In genomic region chr10:112373912-112374338, GRCh38 we compare ENCODE assay signal across 12 cellular contexts. TPM values are rescaled to one million over a fixed set of nuclear protein-coding genes. Genes with fewer than 3 reads are reported as not detected.
DNase-seq lines count a peak whose midpoint lies in the region; ATAC-seq, FAIRE-seq and TF ChIP-seq lines count a peak whose summit lies in the region.
"Had no signal": no experiment of that assay in that cellular context is flagged by ENCODE, and none has a peak within 500 bp of the region (broad histone marks: within the 10 kb centered on the region; RNA-seq: fewer than 3 reads in every experiment).

A gene with protein sequence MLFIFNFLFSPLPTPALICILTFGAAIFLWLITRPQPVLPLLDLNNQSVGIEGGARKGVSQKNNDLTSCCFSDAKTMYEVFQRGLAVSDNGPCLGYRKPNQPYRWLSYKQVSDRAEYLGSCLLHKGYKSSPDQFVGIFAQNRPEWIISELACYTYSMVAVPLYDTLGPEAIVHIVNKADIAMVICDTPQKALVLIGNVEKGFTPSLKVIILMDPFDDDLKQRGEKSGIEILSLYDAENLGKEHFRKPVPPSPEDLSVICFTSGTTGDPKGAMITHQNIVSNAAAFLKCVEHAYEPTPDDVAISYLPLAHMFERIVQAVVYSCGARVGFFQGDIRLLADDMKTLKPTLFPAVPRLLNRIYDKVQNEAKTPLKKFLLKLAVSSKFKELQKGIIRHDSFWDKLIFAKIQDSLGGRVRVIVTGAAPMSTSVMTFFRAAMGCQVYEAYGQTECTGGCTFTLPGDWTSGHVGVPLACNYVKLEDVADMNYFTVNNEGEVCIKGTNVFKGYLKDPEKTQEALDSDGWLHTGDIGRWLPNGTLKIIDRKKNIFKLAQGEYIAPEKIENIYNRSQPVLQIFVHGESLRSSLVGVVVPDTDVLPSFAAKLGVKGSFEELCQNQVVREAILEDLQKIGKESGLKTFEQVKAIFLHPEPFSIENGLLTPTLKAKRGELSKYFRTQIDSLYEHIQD (plus strand): TSS chr10:112374116. CDS start chr10:112394947, 20,831 bp downstream.

- POLR2A ChIA-PET in activated CD4-positive, alpha-beta memory T cell treated with anti-CD3 and anti-CD28 coated beads, Interleukin-2, amount 10 ng/mL, durations not matched to agents 7 days and 5 days (lab: Charles Lee): interaction anchor here (1.1 to 5.0 kb wide), 4 partner anchors 8 to 73 kb away, joined by 4 to 81 read pairs (median 36); partner anchors contain the start of genes VTI1A and ZDHHC6

- H3K4me1 Mint-ChIP-seq in activated CD4-positive, alpha-beta memory T cell treated with anti-CD3 and anti-CD28 coated beads, Interleukin-2, amount 10 ng/mL, durations not matched to agents 7 days and 5 days: peaks cover 44% of the 10 kb centered on the region

- ATAC-seq in left lung: peak; percentile 57

- H3K27ac Mint-ChIP-seq in activated CD4-positive, alpha-beta memory T cell treated with anti-CD3 and anti-CD28 coated beads, Interleukin-2, amount 10 ng/mL, durations not matched to agents 7 days and 5 days: peak within 1 kb of the TSS; percentile 99

- H3K9me3 ChIP-seq in left lung: no peaks in the 10 kb centered on the region
- H3K9me3 ChIP-seq in stomach: no peaks in the 10 kb centered on the region
- no peaks in the 10 kb centered on the region for H3K9me3 ChIP-seq in kidney (ENCODE audit: control insufficient read depth in 1 of 2, low read length in 2 of 2)

- no peaks in the 10 kb centered on the region for H3K27me3 ChIP-seq in left lung
- no peaks in the 10 kb centered on the region for H3K27me3 ChIP-seq in stomach
- H3K27me3 ChIP-seq: cardiac muscle cell had no signal

- intact Hi-C loops in T-helper 1 cell treated with Interleukin-12 subunit alpha and Interleukin-12 subunit beta and Interleukin-4 antibody, amounts not matched to agents 30 ng/mL and 1 ng/mL, for 36 hours (cut with micrococcal nuclease): loop anchor here (2.0 kb wide), 1 partner anchor 1455 kb away; the partner anchor contains the start of genes BBIP1 and SHOC2
- intact Hi-C loops in left lung (cut with DNase I) (no loop called here), stomach (cut with DNase I; ENCODE audit: low total_unique reads) (no loop called here), kidney (cut with DNase I) (no loop called here)

- H3K4me3 ChIP-seq in left lung (peak within 1 kb of the TSS in 1 of 2 donors; percentile 70), stomach (no peak within 1 kb of the TSS), kidney (ENCODE audit: low read length in 2 of 2) (no peak within 1 kb of the TSS)
- H3K4me3 ChIP-seq: cardiac muscle cell had no signal

- 28 to 57% (median 46%) methylated on average over 4 of the region's 4 CpGs for WGBS in stomach, 5 donors

- H3K4me3 Mint-ChIP-seq in activated CD4-positive, alpha-beta memory T cell treated with anti-CD3 and anti-CD28 coated beads, Interleukin-2, amount 10 ng/mL, durations not matched to agents 7 days and 5 days: peak within 1 kb of the TSS; percentile 100

- DNase-seq in T-helper 1 cell (no peak), left lung (no peak), stomach (no peak), kidney (no peak), SW 1271 (lab: John Stamatoyannopoulos, UW) (no peak), AG20443 (ENCODE audit: low spot score) (no peak)
- DNase-seq in activated CD4-positive, alpha-beta memory T cell treated with anti-CD3 and anti-CD28 coated beads, Interleukin-2, amount 10 ng/mL, durations not matched to agents 7 days and 5 days: no peak
- DNase-seq: NCI-H69, WERI-Rb-1 had no signal

- H3K27ac ChIP-seq in left lung (peak within 1 kb of the TSS; percentile 85 to 93), stomach (peak within 1 kb of the TSS; percentile 85 to 91 (median 87)), kidney (ENCODE audit: low read depth in 2 of 2, low read length in 2 of 2) (no peak within 1 kb of the TSS)
- H3K27ac ChIP-seq: 22Rv1, cardiac muscle cell, WERI-Rb-1 had no signal

- H3K9me3 Mint-ChIP-seq in activated CD4-positive, alpha-beta memory T cell treated with anti-CD3 and anti-CD28 coated beads, Interleukin-2, amount 10 ng/mL, durations not matched to agents 7 days and 5 days: peaks cover 4% of the 10 kb centered on the region

- FAIRE-seq in kidney (lab: Jason Lieb, UNC): no peak

- TF ChIP-seq CTCF in left lung (IDR thresholded peaks at IDR 0.05) (no peak), stomach (IDR thresholded peaks at IDR 0.05) (no peak), kidney (IDR thresholded peaks at IDR 0.05; ENCODE audit: borderline replicate concordance, extremely low read depth, insufficient read depth) (no peak)

- TF ChIP-seq POLR2A in stomach (IDR thresholded peaks at IDR 0.05): no peak

- peaks cover 9% of the 10 kb centered on the region for H3K36me3 Mint-ChIP-seq in activated CD4-positive, alpha-beta memory T cell treated with anti-CD3 and anti-CD28 coated beads, Interleukin-2, amount 10 ng/mL, durations not matched to agents 7 days and 5 days (ENCODE audit: low read depth)

- peaks cover 11 to 50% of the 10 kb centered on the region in 2 donors for H3K4me1 ChIP-seq in left lung
- peaks cover 24 to 52% (median 37%) of the 10 kb centered on the region in 4 donors for H3K4me1 ChIP-seq in stomach
- peaks cover 0 to 6% of the 10 kb centered on the region in 2 donors for H3K4me1 ChIP-seq in kidney (ENCODE audit: control insufficient read depth in 1 of 2, insufficient read depth in 1 of 2, low read depth in 1 of 2, low read length in 2 of 2)

- H3K27me3 Mint-ChIP-seq in activated CD4-positive, alpha-beta memory T cell treated with anti-CD3 and anti-CD28 coated beads, Interleukin-2, amount 10 ng/mL, durations not matched to agents 7 days and 5 days: no peaks in the 10 kb centered on the region

- CTCF ChIA-PET in activated CD4-positive, alpha-beta memory T cell treated with anti-CD3 and anti-CD28 coated beads, Interleukin-2, amount 10 ng/mL, durations not matched to agents 7 days and 5 days (lab: Charles Lee): interaction anchor here (0.8 to 2.7 kb wide), 3 partner anchors 16 to 98 kb away, joined by 3 to 15 read pairs (median 7); no protein-coding TSS in a partner anchor

- no peaks in the 10 kb centered on the region for H3K36me3 ChIP-seq in left lung
- H3K36me3 ChIP-seq in stomach: no peaks in the 10 kb centered on the region
- H3K36me3 ChIP-seq in kidney (ENCODE audit: control insufficient read depth in 1 of 2, insufficient read depth in 2 of 2, low read length in 2 of 2): no peaks in the 10 kb centered on the region
- H3K36me3 ChIP-seq: cardiac muscle cell, WERI-Rb-1 had no signal

- H3K9ac ChIP-seq in kidney (ENCODE audit: low read length in 2 of 2): no peak within 1 kb of the TSS

- TF ChIP-seq EP300 in stomach (IDR thresholded peaks at IDR 0.05): no peak

RNA-seq across cellular contexts. Expression of the gene that starts here (rescaled TPM):
- total RNA-seq in T-helper 1 cell treated with Interleukin-12 subunit alpha and Interleukin-12 subunit beta and Interleukin-4 antibody, amounts not matched to agents 30 ng/mL and 1 ng/mL, for 36 hours: 70.9 and 71.8 TPM in 2 replicates
- 10 to 100 TPM; 55.0 to 55.1 TPM for total RNA-seq in activated CD4-positive, alpha-beta memory T cell treated with anti-CD3 and anti-CD28 coated beads, Interleukin-2, amount 10 ng/mL, durations not matched to agents 7 days and 5 days
- total RNA-seq in left lung: 10 to 100 TPM; 68.0 to 82.5 TPM
- 100 to 1,000 TPM in 1 of 5 donors, 10 to 100 TPM in 4; 14.3 to 144 (median 44.0) TPM for total RNA-seq in stomach
- 10 to 100 TPM in 1 of 3 donors, 1 to 10 TPM in 2; 4.9 to 16.9 (median 7.5) TPM for polyA plus RNA-seq in stomach
- total RNA-seq in kidney: 21.8 TPM
- polyA plus RNA-seq in kidney (ENCODE audit: insufficient read depth, low read depth, low replicate concordance): 5.6 TPM
- total RNA-seq: cardiac muscle cell had no signal
- polyA plus RNA-seq: cardiac muscle cell had no signal

Comparison
In these comparisons a context has a peak if more than half of its experiments do, and no peak if none do; other contexts are left out.
1. H3K27ac ChIP-seq: peak in left lung (2 of 2) and stomach (5 of 5); none in kidney (0 of 2).